1 cellular context compared by ENCODE assay signal in genomic region chr21:46604329-46604974, GRCh38.
TF ChIP-seq lines count a peak whose summit lies in the region.

No MANE protein-coding gene starts in this region.

TF ChIP-seq in HepG2, 621 proteins besides CTCF, POLR2A, EP300 and RAD21:
- peak; percentile 23; the same call in 1 of the 2 replicates for TF ChIP-seq CEBPB (IDR thresholded peaks at IDR 0.05; ENCODE audit: borderline replicate concordance, low read depth, low read length)
- TF ChIP-seq SAFB2 (CRISPR knock-in tag; IDR thresholded peaks at IDR 0.05; ENCODE audit: borderline replicate concordance, low read depth): no peak
